28 cellular contexts compared by ENCODE assay signal in genomic region chr20:42524058-42524457, GRCh38.
"Had no signal": no experiment of that assay in that cellular context is flagged by ENCODE, and none has a peak within 500 bp of the region (broad histone marks: within the 10 kb centered on the region; RNA-seq: fewer than 3 reads in every experiment).

No MANE protein-coding gene starts in this region.

- ATAC-seq: effector memory CD8-positive, alpha-beta T cell; esophagus mucosa; foreskin keratinocyte; gastrocnemius medialis; gastroesophageal sphincter; heart left ventricle; heart right ventricle had no signal

- H3K27me3 Mint-ChIP-seq: effector memory CD8-positive, alpha-beta T cell had no signal

- H3K4me1 Mint-ChIP-seq: endodermal cell had no signal

- FAIRE-seq: colon, endometrium, endothelial cell of umbilical vein, frontal cortex had no signal

- DNase-seq: colonic mucosa; cortex of kidney; dermis blood vessel endothelial cell; dorsolateral prefrontal cortex; effector CD4-positive, alpha-beta T cell; effector CD8-positive, alpha-beta T cell; effector memory CD4-positive, alpha-beta T cell; effector memory CD8-positive, alpha-beta T cell; endodermal cell; erythroblast; foreskin fibroblast; foreskin keratinocyte; foreskin melanocyte; gastrocnemius medialis; glutamatergic neuron; head of caudate nucleus; heart left ventricle; heart right ventricle had no signal

- H3K27me3 ChIP-seq: colonic mucosa, dorsolateral prefrontal cortex, foreskin keratinocyte, gastrocnemius medialis, gastroesophageal sphincter, heart left ventricle, hepatocyte had no signal

- H3K36me3 ChIP-seq: colonic mucosa, esophagus muscularis mucosa, gastrocnemius medialis, gastroesophageal sphincter, heart left ventricle, heart right ventricle had no signal

- H3K27ac ChIP-seq: colonic mucosa, coronary artery, dorsolateral prefrontal cortex, epithelial cell of prostate, esophagus muscularis mucosa, foreskin keratinocyte, gastrocnemius medialis, gastroesophageal sphincter, heart left ventricle, heart right ventricle, hepatocyte had no signal

- H3K4me2 ChIP-seq: hepatocyte had no signal

- H3K9me3 ChIP-seq: colonic mucosa, esophagus muscularis mucosa, gastrocnemius medialis had no signal

- H3K9me3 Mint-ChIP-seq: endodermal cell had no signal

- H3K27ac Mint-ChIP-seq: effector memory CD8-positive, alpha-beta T cell; endodermal cell had no signal

- H3K4me3 Mint-ChIP-seq: effector memory CD8-positive, alpha-beta T cell; endodermal cell had no signal

- H3K79me2 ChIP-seq: hepatocyte had no signal

- H2AFZ ChIP-seq: hepatocyte had no signal

- H3K4me3 ChIP-seq: colonic mucosa, coronary artery, dorsolateral prefrontal cortex, esophagus muscularis mucosa, gastrocnemius medialis, gastroesophageal sphincter, heart left ventricle, heart right ventricle, hepatocyte had no signal

- H3K4me1 ChIP-seq: colonic mucosa, esophagus muscularis mucosa, foreskin keratinocyte, gastrocnemius medialis, gastroesophageal sphincter, heart left ventricle, heart right ventricle had no signal
